In genomic region chr22:20639343-20639742, GRCh38 we compare ENCODE assay signal across 29 cellular contexts.
"Had no signal": no experiment of that assay in that cellular context is flagged by ENCODE, and none has a peak within 500 bp of the region (broad histone marks: within the 10 kb centered on the region; RNA-seq: fewer than 3 reads in every experiment).

No MANE protein-coding gene starts in this region.

- FAIRE-seq: endometrium, endothelial cell of umbilical vein had no signal

- ATAC-seq: activated CD4-positive, alpha-beta T cell treated with anti-CD3 and anti-CD28 coated beads for 36 hours; activated CD8-positive, alpha-beta memory T cell treated with anti-CD3 and anti-CD28 coated beads, Interleukin-2, amount 10 ng/mL, durations not matched to agents 7 days and 5 days; activated CD8-positive, alpha-beta T cell treated with anti-CD3 and anti-CD28 coated beads, Interleukin-2, amount 10 ng/mL, durations not matched to agents 7 days and 5 days; activated naive CD8-positive, alpha-beta T cell treated with anti-CD3 and anti-CD28 coated beads, Interleukin-2, amount 50 U/mL, for 24 hours; activated T-cell treated with anti-CD3 and anti-CD28 coated beads, Interleukin-2, amount 50 U/mL, for 4 hours; activated T-helper 17 cell treated with anti-CD3 and anti-CD28 coated beads, Interleukin-2, amount 50 U/mL, for 72 hours; body of pancreas; gastroesophageal sphincter had no signal

- H3K27me3 ChIP-seq: adrenal gland, body of pancreas, colonic mucosa had no signal

- H3K27me3 Mint-ChIP-seq: activated naive CD8-positive, alpha-beta T cell treated with anti-CD3 and anti-CD28 coated beads for 36 hours; activated naive CD8-positive, alpha-beta T cell treated with anti-CD3 and anti-CD28 coated beads, Interleukin-2, amount 50 U/mL, for 24 hours had no signal

- H3K9me3 Mint-ChIP-seq: activated naive CD4-positive, alpha-beta T cell treated with anti-CD3 and anti-CD28 coated beads, Interleukin-2, amount 50 U/mL, for 24 hours; activated T-helper 17 cell treated with anti-CD3 and anti-CD28 coated beads, Interleukin-2, amount 50 U/mL, for 72 hours had no signal

- H3K4me3 ChIP-seq: adrenal gland, body of pancreas, colonic mucosa, esophagus squamous epithelium, gastroesophageal sphincter had no signal

- H3K4me3 Mint-ChIP-seq: activated CD4-positive, alpha-beta memory T cell treated with anti-CD3 and anti-CD28 coated beads for 36 hours; activated CD4-positive, alpha-beta T cell treated with anti-CD3 and anti-CD28 coated beads for 36 hours; activated CD4-positive, alpha-beta T cell treated with anti-CD3 and anti-CD28 coated beads, Interleukin-2, amount 10 ng/mL, durations not matched to agents 24 days and 14 days; activated CD8-positive, alpha-beta memory T cell treated with anti-CD3 and anti-CD28 coated beads, Interleukin-2, amount 10 ng/mL, durations not matched to agents 7 days and 5 days; activated CD8-positive, alpha-beta T cell treated with anti-CD3 and anti-CD28 coated beads, Interleukin-2, amount 10 ng/mL, durations not matched to agents 7 days and 5 days; activated naive CD4-positive, alpha-beta T cell treated with anti-CD3 and anti-CD28 coated beads, Interleukin-2, amount 50 U/mL, for 24 hours; activated naive CD8-positive, alpha-beta T cell treated with anti-CD3 and anti-CD28 coated beads for 36 hours; activated naive CD8-positive, alpha-beta T cell treated with anti-CD3 and anti-CD28 coated beads, Interleukin-2, amount 50 U/mL, for 24 hours; activated T-cell treated with anti-CD3 and anti-CD28 coated beads, Interleukin-2, amount 50 U/mL, for 4 hours; activated T-helper 17 cell treated with anti-CD3 and anti-CD28 coated beads, Interleukin-2, amount 50 U/mL, for 72 hours had no signal

- H3K36me3 Mint-ChIP-seq: activated CD4-positive, alpha-beta memory T cell treated with anti-CD3 and anti-CD28 coated beads for 36 hours; activated CD8-positive, alpha-beta memory T cell treated with anti-CD3 and anti-CD28 coated beads, Interleukin-2, amount 10 ng/mL, durations not matched to agents 7 days and 5 days; activated naive CD4-positive, alpha-beta T cell treated with anti-CD3 and anti-CD28 coated beads, Interleukin-2, amount 50 U/mL, for 24 hours; activated naive CD8-positive, alpha-beta T cell treated with anti-CD3 and anti-CD28 coated beads for 36 hours had no signal

- H3K4me1 Mint-ChIP-seq: activated CD4-positive, alpha-beta T cell treated with anti-CD3 and anti-CD28 coated beads for 36 hours; activated CD4-positive, alpha-beta T cell treated with anti-CD3 and anti-CD28 coated beads, Interleukin-2, amount 10 ng/mL, durations not matched to agents 24 days and 14 days; activated naive CD4-positive, alpha-beta T cell treated with anti-CD3 and anti-CD28 coated beads, Interleukin-2, amount 50 U/mL, for 24 hours; activated naive CD8-positive, alpha-beta T cell treated with anti-CD3 and anti-CD28 coated beads for 36 hours; activated naive CD8-positive, alpha-beta T cell treated with anti-CD3 and anti-CD28 coated beads, Interleukin-2, amount 50 U/mL, for 24 hours; activated T-helper 17 cell treated with anti-CD3 and anti-CD28 coated beads, Interleukin-2, amount 50 U/mL, for 72 hours had no signal

- H3K36me3 ChIP-seq: adrenal gland, colonic mucosa, esophagus squamous epithelium, gastroesophageal sphincter had no signal

- H3K27ac ChIP-seq: adrenal gland, body of pancreas, colonic mucosa, epithelial cell of prostate, esophagus squamous epithelium, gastroesophageal sphincter had no signal

- DNase-seq: activated CD4-positive, alpha-beta memory T cell treated with anti-CD3 and anti-CD28 coated beads for 36 hours; activated CD4-positive, alpha-beta T cell treated with anti-CD3 and anti-CD28 coated beads for 36 hours; activated CD4-positive, alpha-beta T cell treated with anti-CD3 and anti-CD28 coated beads, Interleukin-2, amount 10 ng/mL, durations not matched to agents 24 days and 14 days; activated CD4-positive, CD25-positive, alpha-beta regulatory T cell; activated CD4-positive, CD25-positive, alpha-beta regulatory T cell treated with anti-CD3 and anti-CD28 coated beads, Interleukin-2, amount 50 U/mL, for 72 hours; activated CD8-positive, alpha-beta memory T cell treated with anti-CD3 and anti-CD28 coated beads, Interleukin-2, amount 10 ng/mL, durations not matched to agents 7 days and 5 days; activated CD8-positive, alpha-beta T cell treated with anti-CD3 and anti-CD28 coated beads, Interleukin-2, amount 10 ng/mL, durations not matched to agents 7 days and 5 days; activated gamma-delta T cell; activated naive CD4-positive, alpha-beta T cell treated with Interleukin-2 at 50 U/mL for 16 hours; activated naive CD8-positive, alpha-beta T cell treated with anti-CD3 and anti-CD28 coated beads for 36 hours; activated naive CD8-positive, alpha-beta T cell treated with anti-CD3 and anti-CD28 coated beads, Interleukin-2, amount 50 U/mL, for 24 hours; activated T-cell treated with anti-CD3 and anti-CD28 coated beads, Interleukin-2, amount 50 U/mL, for 4 hours; amygdala; aorta; body of pancreas; central memory CD4-positive, alpha-beta T cell; cerebellar nuclear complex; colonic mucosa; effector CD8-positive, alpha-beta T cell; esophagus squamous epithelium; foreskin melanocyte; T-helper 2 cell had no signal

- H3K9me3 ChIP-seq: adrenal gland, body of pancreas, colonic mucosa, esophagus squamous epithelium had no signal

- H3K4me1 ChIP-seq: adrenal gland, colonic mucosa, esophagus squamous epithelium, gastroesophageal sphincter had no signal

- H3K27ac Mint-ChIP-seq: activated CD4-positive, alpha-beta memory T cell treated with anti-CD3 and anti-CD28 coated beads for 36 hours; activated CD4-positive, alpha-beta T cell treated with anti-CD3 and anti-CD28 coated beads for 36 hours; activated CD4-positive, alpha-beta T cell treated with anti-CD3 and anti-CD28 coated beads, Interleukin-2, amount 10 ng/mL, durations not matched to agents 24 days and 14 days; activated CD8-positive, alpha-beta memory T cell treated with anti-CD3 and anti-CD28 coated beads, Interleukin-2, amount 10 ng/mL, durations not matched to agents 7 days and 5 days; activated CD8-positive, alpha-beta T cell treated with anti-CD3 and anti-CD28 coated beads, Interleukin-2, amount 10 ng/mL, durations not matched to agents 7 days and 5 days; activated naive CD4-positive, alpha-beta T cell treated with anti-CD3 and anti-CD28 coated beads, Interleukin-2, amount 50 U/mL, for 24 hours; activated naive CD8-positive, alpha-beta T cell treated with anti-CD3 and anti-CD28 coated beads for 36 hours; activated naive CD8-positive, alpha-beta T cell treated with anti-CD3 and anti-CD28 coated beads, Interleukin-2, amount 50 U/mL, for 24 hours; activated T-helper 17 cell treated with anti-CD3 and anti-CD28 coated beads, Interleukin-2, amount 50 U/mL, for 72 hours had no signal
